ENCODE assay signal across 30 cellular contexts in the genomic region with DNA sequence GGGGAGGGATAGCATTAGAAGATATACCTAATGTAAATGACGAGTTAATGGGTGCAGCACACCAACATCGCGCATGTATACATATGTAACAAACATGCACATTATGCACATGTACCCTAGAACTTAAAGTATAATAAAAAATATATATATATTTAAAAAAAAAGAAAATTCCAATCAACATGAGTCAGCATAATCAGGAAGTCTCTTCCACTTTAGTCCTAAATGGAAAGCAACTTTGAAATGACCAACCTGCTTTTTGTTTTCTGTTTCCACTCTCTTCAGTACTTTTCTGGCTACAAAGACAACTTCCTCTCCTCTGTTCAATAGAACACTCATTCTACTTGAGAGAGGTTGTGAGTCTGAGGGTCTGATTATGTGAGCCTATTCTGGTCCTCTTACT. TPM values are rescaled to one million over a fixed set of nuclear protein-coding genes. Genes with fewer than 3 reads are reported as not detected.
DNase-seq lines count a peak whose midpoint lies in the region; ATAC-seq, FAIRE-seq and TF ChIP-seq lines count a peak whose summit lies in the region.
"Had no signal": no experiment of that assay in that cellular context is flagged by ENCODE, and none has a peak within 500 bp of the region (broad histone marks: within the 10 kb centered on the region; RNA-seq: fewer than 3 reads in every experiment).

No MANE protein-coding gene starts in this region.

- no peak overlapping the region for H2AK9ac ChIP-seq in IMR-90 (replicated peaks; ENCODE audit: low read depth, low read length, poor library complexity)

- 67% methylated on average over 3 of the region's 3 CpGs for WGBS in HepG2 (ENCODE audit: low lambda C conversion rate)
- 76% methylated on average over 3 of the region's 3 CpGs for WGBS in right lobe of liver (ENCODE audit: insufficient coverage, low coverage, low lambda C conversion rate, missing lambda C conversion rate)
- no CpG with 5 or more reads among the region's 3 CpGs for WGBS in IMR-90 (ENCODE audit: extremely low coverage in 2 of 2, insufficient read length in 1 of 2), 2 experiments

- H3K9me1 ChIP-seq in IMR-90 (ENCODE audit: insufficient read depth, low read length), result no peaks in the 10 kb centered on the region

- no peak overlapping the region for H2BK15ac ChIP-seq in IMR-90 (ENCODE audit: low read depth, low read length)

- DNase-seq in HepG2 (ENCODE audit: low spot score) (no peak), right lobe of liver (no peak), IMR-90 (no peak)
- no peak for DNase-seq in effector memory CD4-positive, alpha-beta T cell
- DNase-seq: ACHN; BE2C; C1 segment of cervical spinal cord; CD4-positive, alpha-beta memory T cell; CD4-positive, CD25-positive, alpha-beta regulatory T cell; CD8-positive, alpha-beta memory T cell; COR-L47; DMS 273 treated with DMSO at 0.1 percent for 48 hours; DMS153; DMS53; DMS79; DND-41; EL; GDM1 had no signal

- no peaks in the 10 kb centered on the region for H3K4me1 ChIP-seq in HepG2 (ENCODE audit: insufficient read depth, low read length)
- no peaks in the 10 kb centered on the region for H3K4me1 ChIP-seq in right lobe of liver
- no peaks in the 10 kb centered on the region for H3K4me1 ChIP-seq in IMR-90 (ENCODE audit: control insufficient read depth, insufficient read depth, low read length)
- no peaks in the 10 kb centered on the region for H3K4me1 ChIP-seq in effector memory CD4-positive, alpha-beta T cell (ENCODE audit: control insufficient read depth, insufficient read depth, low read length, poor library complexity, severe bottlenecking)
- H3K4me1 ChIP-seq: BE2C, BLaER1 had no signal

- H2BK20ac ChIP-seq in IMR-90 (ENCODE audit: low read depth, low read length), result no peak overlapping the region

- in situ Hi-C loops in HepG2 (cut with HindIII; ENCODE audit: extremely low pct_ligation_motif_present, low pct_unique_long_range_greater_than_20kb) (no loop called here), IMR-90 (cut with MboI; ENCODE audit: low sequenced_read_pairs) (loop anchor here (25.0 kb wide), 1 partner anchor 105 kb away; a partner anchor contains a TSS)

- no peak overlapping the region for H2BK120ac ChIP-seq in IMR-90 (ENCODE audit: low read depth, low read length)

- no peak for FAIRE-seq in HepG2 (lab: Jason Lieb, UNC)
- FAIRE-seq: GM12878, GM12892, GM18507 had no signal

- TF ChIP-seq POLR2A in HepG2 (IDR thresholded peaks at IDR 0.05; ENCODE audit: insufficient read depth in 1 of 2, low read depth in 2 of 2, low read length in 2 of 2), result no peak
- TF ChIP-seq POLR2A in right lobe of liver (IDR thresholded peaks at IDR 0.05), result no peak
- TF ChIP-seq POLR2A in IMR-90 (IDR thresholded peaks at IDR 0.05; ENCODE audit: low read depth, low read length), result no peak

- no peak for ATAC-seq in HepG2
- ATAC-seq in right lobe of liver, result no peak
- ATAC-seq in IMR-90 (ENCODE audit: low read depth), result no peak
- ATAC-seq in GM19467 (IDR thresholded peaks at IDR 0.05; ENCODE audit: unreplicated experiment), result no peak
- ATAC-seq: GM12878 had no signal

- H3K14ac ChIP-seq in IMR-90 (replicated peaks; ENCODE audit: low read depth, low read length), result no peak overlapping the region

- no peak overlapping the region for H2AK5ac ChIP-seq in IMR-90 (ENCODE audit: low read depth, low read length)

- H2AFZ ChIP-seq in HepG2 (ENCODE audit: low read length) (no peak overlapping the region), IMR-90 (replicated peaks; ENCODE audit: low read length, poor library complexity) (no peak overlapping the region)

- no peak overlapping the region for H3K18ac ChIP-seq in IMR-90 (ENCODE audit: low read depth, low read length)

- dilution Hi-C loops in IMR-90 (cut with HindIII; ENCODE audit: low sequenced_read_pairs, unreplicated experiment), result no loop called here

- H3K56ac ChIP-seq in IMR-90 (ENCODE audit: extremely low read depth, insufficient read depth, low read length), result no peak overlapping the region

- H4K20me1 ChIP-seq in HepG2 (ENCODE audit: insufficient read depth, low read length) (no peaks in the 10 kb centered on the region), IMR-90 (ENCODE audit: insufficient read depth, low read length) (no peaks in the 10 kb centered on the region)
- H4K20me1 ChIP-seq: BLaER1 had no signal

- H3K27me3 ChIP-seq in HepG2 (ENCODE audit: control insufficient read depth in 1 of 2, insufficient read depth in 2 of 2, low read length in 2 of 2) (no peaks in the 10 kb centered on the region), right lobe of liver (no peaks in the 10 kb centered on the region), IMR-90 (ENCODE audit: control insufficient read depth, insufficient read depth, low read length) (no peaks in the 10 kb centered on the region; the same call in 1 of the 2 replicates)
- no peaks in the 10 kb centered on the region for H3K27me3 ChIP-seq in effector memory CD4-positive, alpha-beta T cell (replicated peaks; ENCODE audit: control insufficient read depth, insufficient read depth, low read length, poor library complexity, severe bottlenecking)
- H3K27me3 ChIP-seq: BE2C, BLaER1 had no signal

- H3K79me1 ChIP-seq in IMR-90 (ENCODE audit: low read depth in 1 of 2, low read length in 2 of 2), result no peaks in the 10 kb centered on the region

- no peak overlapping the region for H3K23ac ChIP-seq in IMR-90 (ENCODE audit: low read depth, low read length)

- intact Hi-C loops in HepG2 (cut with micrococcal nuclease; ENCODE audit: unreplicated experiment), result no loop called here
- intact Hi-C loops in right lobe of liver (cut with DNase I), result no loop called here
- intact Hi-C loops in IMR-90 (cut with micrococcal nuclease), result no loop called here

- H3K79me2 ChIP-seq in HepG2 (ENCODE audit: insufficient read depth, low read length), result no peaks in the 10 kb centered on the region

- BruUV-seq in HepG2 (replicated peaks; lab: Mats Ljungman, UMichigan), result no TSS peak
- BruUV-seq in IMR-90 (replicated peaks; lab: Mats Ljungman, UMichigan), result no TSS peak

- no peak overlapping the region for H3K4ac ChIP-seq in IMR-90 (ENCODE audit: low read depth, low read length)

- H2BK5ac ChIP-seq in IMR-90 (ENCODE audit: low read depth, low read length, poor library complexity, severe bottlenecking), result no peak overlapping the region

- POLR2A ChIA-PET in HepG2 (lab: Yijun Ruan, JAX) (no interaction called here), IMR-90 (lab: Charles Lee; ENCODE audit: unreplicated experiment) (no interaction called here)

- H3K9ac ChIP-seq in HepG2 (ENCODE audit: insufficient read depth, low read depth, low read length) (no peak overlapping the region), IMR-90 (ENCODE audit: low read depth, low read length) (no peak overlapping the region)
- H3K9ac ChIP-seq: BLaER1 had no signal

- H3K4me2 ChIP-seq in HepG2 (ENCODE audit: low read depth, low read length) (no peak overlapping the region), IMR-90 (ENCODE audit: low read depth, low read length) (no peak overlapping the region)
- H3K4me2 ChIP-seq: BLaER1 had no signal

- H3K27ac ChIP-seq in HepG2 (ENCODE audit: extremely low read length, insufficient read depth, low read length), result no peak overlapping the region
- no peak overlapping the region for H3K27ac ChIP-seq in right lobe of liver
- no peak overlapping the region for H3K27ac ChIP-seq in IMR-90 (ENCODE audit: insufficient read depth, low read length)
- no peak overlapping the region for H3K27ac ChIP-seq in effector memory CD4-positive, alpha-beta T cell (ENCODE audit: insufficient read depth, low read length, poor library complexity, severe bottlenecking)
- H3K27ac ChIP-seq: 22Rv1, BLaER1 had no signal

- no peak overlapping the region for H4K91ac ChIP-seq in IMR-90 (ENCODE audit: insufficient read depth, low read depth, low read length)

- no peak overlapping the region for H4K8ac ChIP-seq in IMR-90 (ENCODE audit: low read depth in 2 of 2, low read length in 2 of 2)

- TF ChIP-seq RAD21 in HepG2 (CRISPR knock-in tag; IDR thresholded peaks at IDR 0.05) (no peak), IMR-90 (IDR thresholded peaks at IDR 0.05; ENCODE audit: low read length) (no peak)

- TF ChIP-seq EP300 in HepG2 (IDR thresholded peaks at IDR 0.05; ENCODE audit: low read depth in 2 of 2, low read length in 2 of 2) (no peak), HepG2 (CRISPR knock-in tag; IDR thresholded peaks at IDR 0.05; ENCODE audit: borderline replicate concordance) (no peak)

- H3K36me3 ChIP-seq in HepG2 (replicated peaks in 1 of 2; ENCODE audit: control insufficient read depth in 1 of 2, insufficient read depth in 2 of 2, low read length in 2 of 2), result no peaks in the 10 kb centered on the region
- H3K36me3 ChIP-seq in right lobe of liver, result no peaks in the 10 kb centered on the region
- H3K36me3 ChIP-seq in IMR-90 (ENCODE audit: control insufficient read depth, insufficient read depth, low read length), result no peaks in the 10 kb centered on the region
- no peaks in the 10 kb centered on the region for H3K36me3 ChIP-seq in effector memory CD4-positive, alpha-beta T cell (ENCODE audit: control insufficient read depth, insufficient read depth, low read length)
- H3K36me3 ChIP-seq: BE2C, BLaER1 had no signal

- CTCF ChIA-PET in HepG2 (lab: Yijun Ruan, JAX; ENCODE audit: low intra/inter-chr PET ratio, low total read pairs) (no interaction called here), IMR-90 (lab: Yijun Ruan, JAX) (no interaction called here)

- TF ChIP-seq CTCF in HepG2 (CRISPR knock-in tag; IDR thresholded peaks at IDR 0.05) (no peak), right lobe of liver (IDR thresholded peaks at IDR 0.05) (no peak), IMR-90 (conservative IDR thresholded peaks at IDR 0.05; ENCODE audit: low read depth, low read length) (no peak)

- H4K5ac ChIP-seq in IMR-90 (ENCODE audit: low read depth, low read length), result no peak overlapping the region

- H3K9me3 ChIP-seq in HepG2 (ENCODE audit: low read length) (no peaks in the 10 kb centered on the region), right lobe of liver (no peaks in the 10 kb centered on the region), IMR-90 (ENCODE audit: control insufficient read depth, insufficient read depth, low read length) (no peaks in the 10 kb centered on the region)
- no peaks in the 10 kb centered on the region for H3K9me3 ChIP-seq in effector memory CD4-positive, alpha-beta T cell (ENCODE audit: control insufficient read depth, low read length)
- H3K9me3 ChIP-seq: BE2C, BLaER1 had no signal

- H3K4me3 ChIP-seq in HepG2 (replicated peaks in 1 of 3; ENCODE audit: insufficient read depth in 1 of 3, low read depth in 2 of 3, low read length in 3 of 3) (no peak overlapping the region), right lobe of liver (no peak overlapping the region), IMR-90 (ENCODE audit: insufficient read depth, low read depth, low read length) (no peak overlapping the region)
- H3K4me3 ChIP-seq in effector memory CD4-positive, alpha-beta T cell (ENCODE audit: insufficient read depth, low read depth, low read length, poor library complexity, severe bottlenecking), result no peak overlapping the region
- H3K4me3 ChIP-seq: BLaER1, GM12878 had no signal

RNA-seq across cellular contexts. Expression of a gene that starts 13.5 kb away (rescaled TPM):
- total RNA-seq in HepG2 (2016; rRNA removed; fragmentation: Illumina TruSeq; extraction: Trizol) (0.11 TPM in 1 of 2 replicates, not detected in the other), right lobe of liver (not detected), IMR-90 (2012; rRNA removed) (not detected in 2 replicates)
- total RNA-seq in HepG2 (2016; cell fraction: cytosol; rRNA removed; fragmentation: Illumina TruSeq; extraction: Trizol; ENCODE audit: low read depth), result not detected in 2 replicates
- 0.10 TPM in 1 of 2 replicates, not detected in the other for total RNA-seq in HepG2 (2016; cell fraction: insoluble cytoplasmic fraction; rRNA removed; fragmentation: Illumina TruSeq; extraction: Trizol)
- total RNA-seq in HepG2 (2016; cell fraction: membrane; rRNA removed; fragmentation: Illumina TruSeq; extraction: Trizol), result not detected in 2 replicates
- not detected in 2 replicates for total RNA-seq in HepG2 (2016; cell fraction: nucleus; rRNA removed; fragmentation: Illumina TruSeq; extraction: Trizol)
- polyA plus RNA-seq in HepG2 (2011; rRNA removed) (0.07 TPM in 1 of 2 replicates, not detected in the other), IMR-90 (2012; rRNA removed) (not detected in 2 replicates)
- polyA plus RNA-seq in HepG2 (2011; cell fraction: cytosol; rRNA removed), result not detected in 2 replicates
- polyA plus RNA-seq in HepG2 (2011; cell fraction: nucleus; rRNA removed), result not detected in 2 replicates
- polyA plus RNA-seq in HepG2 (2012), result 0.20 TPM in 1 of 2 replicates, not detected in the other
- not detected in 2 replicates for polyA plus RNA-seq in HepG2 (2016; cell fraction: cytosol; fragmentation: Illumina TruSeq; extraction: Trizol; ENCODE audit: low read depth)
- not detected in 2 replicates for polyA plus RNA-seq in HepG2 (2016; cell fraction: insoluble cytoplasmic fraction; fragmentation: Illumina TruSeq; extraction: Trizol; ENCODE audit: low read depth)
- polyA plus RNA-seq in HepG2 (2016; cell fraction: membrane; fragmentation: Illumina TruSeq; extraction: Trizol; ENCODE audit: low read depth), result not detected in 2 replicates
- not detected in 2 replicates for polyA plus RNA-seq in HepG2 (2016; cell fraction: nucleus; fragmentation: Illumina TruSeq; extraction: Trizol; ENCODE audit: insufficient read depth, low read depth)
- polyA minus RNA-seq in HepG2 (2011; rRNA and poly(A)+ RNA removed; ENCODE audit: low replicate concordance), result not detected in 2 replicates
- not detected in 2 replicates for polyA minus RNA-seq in HepG2 (2011; cell fraction: cytosol; rRNA and poly(A)+ RNA removed)
- polyA minus RNA-seq in HepG2 (2011; cell fraction: nucleus; rRNA and poly(A)+ RNA removed), result not detected in 2 replicates
- not detected in 2 replicates for polyA plus RNA-seq in IMR-90 (2012; cell fraction: cytosol; rRNA removed)
- polyA plus RNA-seq in IMR-90 (2012; cell fraction: nucleus; rRNA removed; ENCODE audit: low replicate concordance), result not detected in 2 replicates
- total RNA-seq: A172; A673; CD4-positive, alpha-beta memory T cell; CD4-positive, CD25-positive, alpha-beta regulatory T cell; CD8-positive, alpha-beta memory T cell; Daoy; G401; GM12878 had no signal
- polyA plus RNA-seq: AG04450; CD14-positive monocyte; CD4-positive, alpha-beta memory T cell; CD4-positive, CD25-positive, alpha-beta regulatory T cell; CD8-positive, alpha-beta memory T cell had no signal
